In genomic region chr3:172138792-172139507, GRCh38 we compare ENCODE assay signal across 1 cellular context.
TF ChIP-seq lines count a peak whose summit lies in the region.

No MANE protein-coding gene starts in this region.

TF ChIP-seq in HepG2, 621 proteins besides CTCF, POLR2A, EP300 and RAD21 (continued from another document and continues in another):
- TF ChIP-seq PRDM10 (CRISPR knock-in tag; IDR thresholded peaks at IDR 0.05; ENCODE audit: low read depth) (no peak), ZNF180 (CRISPR knock-in tag; IDR thresholded peaks at IDR 0.05; ENCODE audit: borderline replicate concordance, low read depth) (no peak), FOXJ3 (CRISPR knock-in tag; IDR thresholded peaks at IDR 0.05; ENCODE audit: borderline replicate concordance) (no peak), ARNT2 (CRISPR knock-in tag; IDR thresholded peaks at IDR 0.05; ENCODE audit: low read depth) (no peak), GLMP (CRISPR knock-in tag; IDR thresholded peaks at IDR 0.05; ENCODE audit: borderline replicate concordance) (no peak), SNAPC5 (CRISPR knock-in tag; IDR thresholded peaks at IDR 0.05; ENCODE audit: borderline replicate concordance) (no peak), SRSF1 (optimal IDR thresholded peaks at IDR 0.05; ENCODE audit: low read depth, low read length) (no peak), ZNF709 (CRISPR knock-in tag; IDR thresholded peaks at IDR 0.05) (no peak), ZC3H13 (CRISPR knock-in tag; IDR thresholded peaks at IDR 0.05) (no peak), ZNF446 (CRISPR knock-in tag; IDR thresholded peaks at IDR 0.05) (no peak), MED1 (CRISPR knock-in tag; IDR thresholded peaks at IDR 0.05) (peak; percentile 70), ERF (CRISPR knock-in tag; IDR thresholded peaks at IDR 0.05) (0 out of 2 replicates have a peak, but pooled peaks have one; percentile 22), MAFK (conservative IDR thresholded peaks at IDR 0.05 in 1 of 2, IDR thresholded peaks at IDR 0.05 in 1 of 2; ENCODE audit: low read length in 2 of 2) (peak; percentile 29 to 57; a peak in 2 of 4 replicates), ARID3A (IDR thresholded peaks at IDR 0.05; ENCODE audit: low read depth, low read length) (peak; percentile 22; the same call in 1 of the 2 replicates), FIP1L1 (IDR thresholded peaks at IDR 0.05; ENCODE audit: borderline replicate concordance, insufficient read depth, low read depth, low read length) (no peak), CEBPZ (IDR thresholded peaks at IDR 0.05; ENCODE audit: low read length) (no peak), FOSL1 (CRISPR knock-in tag; IDR thresholded peaks at IDR 0.05; ENCODE audit: borderline replicate concordance) (peak; percentile 63; the same call in 1 of the 2 replicates), YEATS2 (CRISPR knock-in tag; IDR thresholded peaks at IDR 0.05; ENCODE audit: borderline replicate concordance) (no peak), ZBTB25 (CRISPR knock-in tag; IDR thresholded peaks at IDR 0.05) (no peak), GLI4 (CRISPR knock-in tag; IDR thresholded peaks at IDR 0.05; ENCODE audit: borderline replicate concordance) (no peak), FOXA3 (CRISPR knock-in tag; IDR thresholded peaks at IDR 0.05) (no peak), ZNF572 (CRISPR knock-in tag; IDR thresholded peaks at IDR 0.05) (no peak), HOXA7 (CRISPR knock-in tag; IDR thresholded peaks at IDR 0.05) (no peak), ZNF749 (CRISPR knock-in tag; IDR thresholded peaks at IDR 0.05; ENCODE audit: borderline replicate concordance) (no peak), ZNF564 (CRISPR knock-in tag; IDR thresholded peaks at IDR 0.05) (no peak), ZSCAN20 (CRISPR knock-in tag; IDR thresholded peaks at IDR 0.05; ENCODE audit: borderline replicate concordance) (no peak), BORCS8-MEF2B (CRISPR knock-in tag; IDR thresholded peaks at IDR 0.05) (no peak), ZNF597 (CRISPR knock-in tag; IDR thresholded peaks at IDR 0.05) (no peak), ARID5B (CRISPR knock-in tag; IDR thresholded peaks at IDR 0.05) (peak; percentile 70), ZNF33B (CRISPR knock-in tag; IDR thresholded peaks at IDR 0.05) (no peak), MLLT10 (CRISPR knock-in tag; IDR thresholded peaks at IDR 0.05) (no peak), ZNF317 (CRISPR knock-in tag; IDR thresholded peaks at IDR 0.05) (0 out of 2 replicates have a peak, but pooled peaks have one; percentile 41), ZNF138 (CRISPR knock-in tag; IDR thresholded peaks at IDR 0.05; ENCODE audit: low read depth) (no peak), ZHX2 (IDR thresholded peaks at IDR 0.05; ENCODE audit: low read depth) (no peak), ZHX2 (CRISPR knock-in tag; IDR thresholded peaks at IDR 0.05; ENCODE audit: borderline replicate concordance) (no peak), CHD2 (IDR thresholded peaks at IDR 0.05; ENCODE audit: low read depth, low read length) (no peak), GZF1 (CRISPR knock-in tag; IDR thresholded peaks at IDR 0.05) (no peak)
